ENCODE assay signal across 1 cellular context in the genomic region with DNA sequence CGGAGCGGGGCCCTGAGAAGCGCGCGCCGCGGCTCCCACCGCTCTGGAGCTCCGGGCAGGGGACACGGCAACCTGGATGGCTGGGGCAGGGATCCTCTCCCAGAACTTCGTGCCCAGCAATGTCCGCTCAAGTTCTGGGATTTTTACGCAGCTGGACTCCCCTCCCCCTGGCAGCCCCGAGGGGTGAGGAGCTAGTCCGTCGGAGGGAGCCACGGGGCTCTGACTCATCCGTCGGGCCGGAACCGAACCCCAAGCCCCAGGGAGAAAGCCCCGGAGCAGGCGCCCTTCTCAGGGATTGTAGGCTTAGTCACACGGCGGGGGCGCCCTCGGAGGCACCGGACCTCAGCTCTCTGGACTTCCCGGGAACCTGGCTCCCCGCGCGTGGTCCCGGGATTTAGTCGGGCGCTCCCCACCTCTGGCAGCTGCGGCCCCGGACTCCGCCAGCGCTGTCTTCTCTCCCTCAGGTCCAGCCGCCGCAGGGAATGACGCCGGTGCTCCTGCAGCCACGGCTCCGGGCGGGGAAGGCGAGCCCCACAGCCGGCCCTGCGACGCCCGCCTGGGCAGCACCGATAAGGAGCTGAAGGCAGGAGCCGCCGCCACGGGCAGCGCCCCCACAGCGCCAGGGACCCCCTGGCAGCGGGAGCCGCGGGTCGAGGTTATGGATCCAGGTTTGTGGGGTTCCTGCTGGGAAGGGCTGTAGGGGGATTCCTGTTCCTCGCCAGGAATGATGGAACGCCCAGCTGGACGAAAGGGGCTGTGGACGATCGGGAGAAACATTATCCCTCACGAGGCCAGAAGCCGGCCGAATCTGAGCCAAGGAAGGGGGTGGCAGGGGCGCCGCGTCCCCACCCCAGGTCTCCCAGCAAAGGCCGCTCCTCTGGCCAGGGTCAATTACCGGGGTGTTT.
TF ChIP-seq lines count a peak whose summit lies in the region.

No MANE protein-coding gene starts in this region.

TF ChIP-seq in K562, 482 proteins besides CTCF, POLR2A, EP300 and RAD21 (continued from another document):
- TF ChIP-seq, protein P1, sequence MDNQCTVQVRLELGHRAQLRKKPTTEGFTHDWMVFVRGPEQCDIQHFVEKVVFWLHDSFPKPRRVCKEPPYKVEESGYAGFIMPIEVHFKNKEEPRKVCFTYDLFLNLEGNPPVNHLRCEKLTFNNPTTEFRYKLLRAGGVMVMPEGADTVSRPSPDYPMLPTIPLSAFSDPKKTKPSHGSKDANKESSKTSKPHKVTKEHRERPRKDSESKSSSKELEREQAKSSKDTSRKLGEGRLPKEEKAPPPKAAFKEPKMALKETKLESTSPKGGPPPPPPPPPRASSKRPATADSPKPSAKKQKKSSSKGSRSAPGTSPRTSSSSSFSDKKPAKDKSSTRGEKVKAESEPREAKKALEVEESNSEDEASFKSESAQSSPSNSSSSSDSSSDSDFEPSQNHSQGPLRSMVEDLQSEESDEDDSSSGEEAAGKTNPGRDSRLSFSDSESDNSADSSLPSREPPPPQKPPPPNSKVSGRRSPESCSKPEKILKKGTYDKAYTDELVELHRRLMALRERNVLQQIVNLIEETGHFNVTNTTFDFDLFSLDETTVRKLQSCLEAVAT (IDR thresholded peaks at IDR 0.05), result no peak
- TF ChIP-seq PHTF2 (CRISPR knock-in tag; IDR thresholded peaks at IDR 0.05) (no peak), POLR3A (IDR thresholded peaks at IDR 0.05; ENCODE audit: borderline replicate concordance, extremely low read depth, insufficient read depth, insufficient read length) (no peak), TEAD2 (tag; IDR thresholded peaks at IDR 0.05) (no peak), CREM (IDR thresholded peaks at IDR 0.05; ENCODE audit: low read depth) (peak; percentile 5; the same call in 1 of the 2 replicates), ZNF174 (CRISPR knock-in tag; IDR thresholded peaks at IDR 0.05) (no peak), NFRKB (IDR thresholded peaks at IDR 0.05; ENCODE audit: low read depth) (no peak), ZBTB1 (CRISPR knock-in tag; IDR thresholded peaks at IDR 0.05; ENCODE audit: borderline replicate concordance, low read depth) (no peak; the same call in 1 of the 2 replicates), CCNT2 (IDR thresholded peaks at IDR 0.05; ENCODE audit: borderline replicate concordance, extremely low read depth, insufficient read length, low read depth, low read length) (no peak), ZNF165 (CRISPR knock-in tag; IDR thresholded peaks at IDR 0.05; ENCODE audit: borderline replicate concordance) (no peak), ZNF507 (tag; conservative IDR thresholded peaks at IDR 0.05) (no peak), POLR2B (IDR thresholded peaks at IDR 0.05; ENCODE audit: low read depth, partially characterized antibody) (no peak)
- TF ChIP-seq, protein P2, sequence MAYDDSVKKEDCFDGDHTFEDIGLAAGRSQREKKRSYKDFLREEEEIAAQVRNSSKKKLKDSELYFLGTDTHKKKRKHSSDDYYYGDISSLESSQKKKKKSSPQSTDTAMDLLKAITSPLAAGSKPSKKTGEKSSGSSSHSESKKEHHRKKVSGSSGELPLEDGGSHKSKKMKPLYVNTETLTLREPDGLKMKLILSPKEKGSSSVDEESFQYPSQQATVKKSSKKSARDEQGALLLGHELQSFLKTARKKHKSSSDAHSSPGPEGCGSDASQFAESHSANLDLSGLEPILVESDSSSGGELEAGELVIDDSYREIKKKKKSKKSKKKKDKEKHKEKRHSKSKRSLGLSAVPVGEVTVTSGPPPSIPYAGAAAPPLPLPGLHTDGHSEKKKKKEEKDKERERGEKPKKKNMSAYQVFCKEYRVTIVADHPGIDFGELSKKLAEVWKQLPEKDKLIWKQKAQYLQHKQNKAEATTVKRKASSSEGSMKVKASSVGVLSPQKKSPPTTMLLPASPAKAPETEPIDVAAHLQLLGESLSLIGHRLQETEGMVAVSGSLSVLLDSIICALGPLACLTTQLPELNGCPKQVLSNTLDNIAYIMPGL (CRISPR knock-in tag; IDR thresholded peaks at IDR 0.05), result no peak
- TF ChIP-seq, protein P3, sequence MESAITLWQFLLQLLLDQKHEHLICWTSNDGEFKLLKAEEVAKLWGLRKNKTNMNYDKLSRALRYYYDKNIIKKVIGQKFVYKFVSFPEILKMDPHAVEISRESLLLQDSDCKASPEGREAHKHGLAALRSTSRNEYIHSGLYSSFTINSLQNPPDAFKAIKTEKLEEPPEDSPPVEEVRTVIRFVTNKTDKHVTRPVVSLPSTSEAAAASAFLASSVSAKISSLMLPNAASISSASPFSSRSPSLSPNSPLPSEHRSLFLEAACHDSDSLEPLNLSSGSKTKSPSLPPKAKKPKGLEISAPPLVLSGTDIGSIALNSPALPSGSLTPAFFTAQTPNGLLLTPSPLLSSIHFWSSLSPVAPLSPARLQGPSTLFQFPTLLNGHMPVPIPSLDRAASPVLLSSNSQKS (CRISPR knock-in tag; IDR thresholded peaks at IDR 0.05), result no peak
- TF ChIP-seq, protein P4, sequence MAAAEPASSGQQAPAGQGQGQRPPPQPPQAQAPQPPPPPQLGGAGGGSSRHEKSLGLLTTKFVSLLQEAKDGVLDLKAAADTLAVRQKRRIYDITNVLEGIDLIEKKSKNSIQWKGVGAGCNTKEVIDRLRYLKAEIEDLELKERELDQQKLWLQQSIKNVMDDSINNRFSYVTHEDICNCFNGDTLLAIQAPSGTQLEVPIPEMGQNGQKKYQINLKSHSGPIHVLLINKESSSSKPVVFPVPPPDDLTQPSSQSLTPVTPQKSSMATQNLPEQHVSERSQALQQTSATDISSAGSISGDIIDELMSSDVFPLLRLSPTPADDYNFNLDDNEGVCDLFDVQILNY (CRISPR knock-in tag; IDR thresholded peaks at IDR 0.05), result no peak
- TF ChIP-seq, protein P5, sequence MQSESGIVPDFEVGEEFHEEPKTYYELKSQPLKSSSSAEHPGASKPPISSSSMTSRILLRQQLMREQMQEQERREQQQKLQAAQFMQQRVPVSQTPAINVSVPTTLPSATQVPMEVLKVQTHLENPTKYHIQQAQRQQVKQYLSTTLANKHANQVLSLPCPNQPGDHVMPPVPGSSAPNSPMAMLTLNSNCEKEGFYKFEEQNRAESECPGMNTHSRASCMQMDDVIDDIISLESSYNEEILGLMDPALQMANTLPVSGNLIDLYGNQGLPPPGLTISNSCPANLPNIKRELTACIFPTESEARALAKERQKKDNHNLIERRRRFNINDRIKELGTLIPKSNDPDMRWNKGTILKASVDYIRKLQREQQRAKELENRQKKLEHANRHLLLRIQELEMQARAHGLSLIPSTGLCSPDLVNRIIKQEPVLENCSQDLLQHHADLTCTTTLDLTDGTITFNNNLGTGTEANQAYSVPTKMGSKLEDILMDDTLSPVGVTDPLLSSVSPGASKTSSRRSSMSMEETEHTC (IDR thresholded peaks at IDR 0.05), result no peak
- TF ChIP-seq, protein P6, sequence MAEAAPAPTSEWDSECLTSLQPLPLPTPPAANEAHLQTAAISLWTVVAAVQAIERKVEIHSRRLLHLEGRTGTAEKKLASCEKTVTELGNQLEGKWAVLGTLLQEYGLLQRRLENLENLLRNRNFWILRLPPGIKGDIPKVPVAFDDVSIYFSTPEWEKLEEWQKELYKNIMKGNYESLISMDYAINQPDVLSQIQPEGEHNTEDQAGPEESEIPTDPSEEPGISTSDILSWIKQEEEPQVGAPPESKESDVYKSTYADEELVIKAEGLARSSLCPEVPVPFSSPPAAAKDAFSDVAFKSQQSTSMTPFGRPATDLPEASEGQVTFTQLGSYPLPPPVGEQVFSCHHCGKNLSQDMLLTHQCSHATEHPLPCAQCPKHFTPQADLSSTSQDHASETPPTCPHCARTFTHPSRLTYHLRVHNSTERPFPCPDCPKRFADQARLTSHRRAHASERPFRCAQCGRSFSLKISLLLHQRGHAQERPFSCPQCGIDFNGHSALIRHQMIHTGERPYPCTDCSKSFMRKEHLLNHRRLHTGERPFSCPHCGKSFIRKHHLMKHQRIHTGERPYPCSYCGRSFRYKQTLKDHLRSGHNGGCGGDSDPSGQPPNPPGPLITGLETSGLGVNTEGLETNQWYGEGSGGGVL (CRISPR knock-in tag; IDR thresholded peaks at IDR 0.05), result no peak
- TF ChIP-seq, protein P7, sequence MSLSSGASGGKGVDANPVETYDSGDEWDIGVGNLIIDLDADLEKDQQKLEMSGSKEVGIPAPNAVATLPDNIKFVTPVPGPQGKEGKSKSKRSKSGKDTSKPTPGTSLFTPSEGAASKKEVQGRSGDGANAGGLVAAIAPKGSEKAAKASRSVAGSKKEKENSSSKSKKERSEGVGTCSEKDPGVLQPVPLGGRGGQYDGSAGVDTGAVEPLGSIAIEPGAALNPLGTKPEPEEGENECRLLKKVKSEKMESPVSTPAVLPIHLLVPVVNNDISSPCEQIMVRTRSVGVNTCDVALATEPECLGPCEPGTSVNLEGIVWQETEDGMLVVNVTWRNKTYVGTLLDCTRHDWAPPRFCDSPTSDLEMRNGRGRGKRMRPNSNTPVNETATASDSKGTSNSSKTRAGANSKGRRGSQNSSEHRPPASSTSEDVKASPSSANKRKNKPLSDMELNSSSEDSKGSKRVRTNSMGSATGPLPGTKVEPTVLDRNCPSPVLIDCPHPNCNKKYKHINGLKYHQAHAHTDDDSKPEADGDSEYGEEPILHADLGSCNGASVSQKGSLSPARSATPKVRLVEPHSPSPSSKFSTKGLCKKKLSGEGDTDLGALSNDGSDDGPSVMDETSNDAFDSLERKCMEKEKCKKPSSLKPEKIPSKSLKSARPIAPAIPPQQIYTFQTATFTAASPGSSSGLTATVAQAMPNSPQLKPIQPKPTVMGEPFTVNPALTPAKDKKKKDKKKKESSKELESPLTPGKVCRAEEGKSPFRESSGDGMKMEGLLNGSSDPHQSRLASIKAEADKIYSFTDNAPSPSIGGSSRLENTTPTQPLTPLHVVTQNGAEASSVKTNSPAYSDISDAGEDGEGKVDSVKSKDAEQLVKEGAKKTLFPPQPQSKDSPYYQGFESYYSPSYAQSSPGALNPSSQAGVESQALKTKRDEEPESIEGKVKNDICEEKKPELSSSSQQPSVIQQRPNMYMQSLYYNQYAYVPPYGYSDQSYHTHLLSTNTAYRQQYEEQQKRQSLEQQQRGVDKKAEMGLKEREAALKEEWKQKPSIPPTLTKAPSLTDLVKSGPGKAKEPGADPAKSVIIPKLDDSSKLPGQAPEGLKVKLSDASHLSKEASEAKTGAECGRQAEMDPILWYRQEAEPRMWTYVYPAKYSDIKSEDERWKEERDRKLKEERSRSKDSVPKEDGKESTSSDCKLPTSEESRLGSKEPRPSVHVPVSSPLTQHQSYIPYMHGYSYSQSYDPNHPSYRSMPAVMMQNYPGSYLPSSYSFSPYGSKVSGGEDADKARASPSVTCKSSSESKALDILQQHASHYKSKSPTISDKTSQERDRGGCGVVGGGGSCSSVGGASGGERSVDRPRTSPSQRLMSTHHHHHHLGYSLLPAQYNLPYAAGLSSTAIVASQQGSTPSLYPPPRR (CRISPR knock-in tag; IDR thresholded peaks at IDR 0.05; ENCODE audit: borderline replicate concordance), result peak; percentile 8; the same call in 1 of the 2 replicates
- TF ChIP-seq, protein P8, sequence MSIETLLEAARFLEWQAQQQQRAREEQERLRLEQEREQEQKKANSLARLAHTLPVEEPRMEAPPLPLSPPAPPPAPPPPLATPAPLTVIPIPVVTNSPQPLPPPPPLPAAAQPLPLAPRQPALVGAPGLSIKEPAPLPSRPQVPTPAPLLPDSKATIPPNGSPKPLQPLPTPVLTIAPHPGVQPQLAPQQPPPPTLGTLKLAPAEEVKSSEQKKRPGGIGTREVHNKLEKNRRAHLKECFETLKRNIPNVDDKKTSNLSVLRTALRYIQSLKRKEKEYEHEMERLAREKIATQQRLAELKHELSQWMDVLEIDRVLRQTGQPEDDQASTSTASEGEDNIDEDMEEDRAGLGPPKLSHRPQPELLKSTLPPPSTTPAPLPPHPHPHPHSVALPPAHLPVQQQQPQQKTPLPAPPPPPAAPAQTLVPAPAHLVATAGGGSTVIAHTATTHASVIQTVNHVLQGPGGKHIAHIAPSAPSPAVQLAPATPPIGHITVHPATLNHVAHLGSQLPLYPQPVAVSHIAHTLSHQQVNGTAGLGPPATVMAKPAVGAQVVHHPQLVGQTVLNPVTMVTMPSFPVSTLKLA (conservative IDR thresholded peaks at IDR 0.05), result no peak; a peak in 1 of 4 replicates
- TF ChIP-seq, protein P9, sequence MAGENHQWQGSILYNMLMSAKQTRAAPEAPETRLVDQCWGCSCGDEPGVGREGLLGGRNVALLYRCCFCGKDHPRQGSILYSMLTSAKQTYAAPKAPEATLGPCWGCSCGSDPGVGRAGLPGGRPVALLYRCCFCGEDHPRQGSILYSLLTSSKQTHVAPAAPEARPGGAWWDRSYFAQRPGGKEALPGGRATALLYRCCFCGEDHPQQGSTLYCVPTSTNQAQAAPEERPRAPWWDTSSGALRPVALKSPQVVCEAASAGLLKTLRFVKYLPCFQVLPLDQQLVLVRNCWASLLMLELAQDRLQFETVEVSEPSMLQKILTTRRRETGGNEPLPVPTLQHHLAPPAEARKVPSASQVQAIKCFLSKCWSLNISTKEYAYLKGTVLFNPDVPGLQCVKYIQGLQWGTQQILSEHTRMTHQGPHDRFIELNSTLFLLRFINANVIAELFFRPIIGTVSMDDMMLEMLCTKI (IDR thresholded peaks at IDR 0.05; ENCODE audit: partially characterized antibody), result no peak
